1 cellular context compared by ENCODE assay signal in the genomic region with DNA sequence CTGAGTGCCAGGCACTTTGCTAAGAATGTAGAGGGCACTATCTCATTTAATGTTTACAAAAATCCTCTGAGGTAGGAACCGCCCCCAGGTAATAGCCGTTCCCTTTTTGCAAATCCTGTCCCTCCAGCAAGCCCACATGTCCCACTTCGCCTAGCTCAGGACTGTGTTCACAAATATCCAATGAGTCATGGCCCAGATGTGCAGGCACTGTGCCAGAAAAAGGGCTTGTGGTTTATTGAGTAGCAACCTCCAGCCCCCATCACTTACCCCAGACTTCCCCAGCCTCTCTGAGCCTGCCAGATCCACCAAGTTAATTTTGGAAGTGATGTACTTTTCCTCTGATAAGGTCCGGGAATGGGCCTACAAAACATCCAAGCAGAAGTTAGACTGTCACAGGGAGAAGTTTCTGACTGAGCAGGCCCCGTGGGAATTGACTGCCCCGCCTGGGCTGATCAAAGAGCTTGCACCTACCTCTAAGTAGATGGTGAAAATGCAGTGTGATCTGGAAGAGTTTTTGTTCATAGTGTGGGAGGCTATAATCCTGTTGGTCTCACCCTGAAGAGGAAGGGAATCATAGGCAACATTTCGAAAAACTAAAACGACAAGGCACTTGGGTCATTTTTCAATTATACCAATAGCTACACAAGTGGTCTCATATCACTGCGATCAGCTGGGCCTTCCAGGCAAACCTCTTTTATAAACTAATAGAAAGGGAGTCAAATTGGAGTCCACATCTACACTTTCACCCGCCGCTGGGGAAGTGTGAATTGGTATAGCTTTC.
A peak's percentile ranks its signal among the peaks of the same experiment; 100 is the strongest.
TF ChIP-seq lines count a peak whose summit lies in the region.

No MANE protein-coding gene starts in this region.

TF ChIP-seq in GM12878, 131 proteins besides CTCF, POLR2A, EP300 and RAD21 (continued from another document):
- TF ChIP-seq, protein P1, sequence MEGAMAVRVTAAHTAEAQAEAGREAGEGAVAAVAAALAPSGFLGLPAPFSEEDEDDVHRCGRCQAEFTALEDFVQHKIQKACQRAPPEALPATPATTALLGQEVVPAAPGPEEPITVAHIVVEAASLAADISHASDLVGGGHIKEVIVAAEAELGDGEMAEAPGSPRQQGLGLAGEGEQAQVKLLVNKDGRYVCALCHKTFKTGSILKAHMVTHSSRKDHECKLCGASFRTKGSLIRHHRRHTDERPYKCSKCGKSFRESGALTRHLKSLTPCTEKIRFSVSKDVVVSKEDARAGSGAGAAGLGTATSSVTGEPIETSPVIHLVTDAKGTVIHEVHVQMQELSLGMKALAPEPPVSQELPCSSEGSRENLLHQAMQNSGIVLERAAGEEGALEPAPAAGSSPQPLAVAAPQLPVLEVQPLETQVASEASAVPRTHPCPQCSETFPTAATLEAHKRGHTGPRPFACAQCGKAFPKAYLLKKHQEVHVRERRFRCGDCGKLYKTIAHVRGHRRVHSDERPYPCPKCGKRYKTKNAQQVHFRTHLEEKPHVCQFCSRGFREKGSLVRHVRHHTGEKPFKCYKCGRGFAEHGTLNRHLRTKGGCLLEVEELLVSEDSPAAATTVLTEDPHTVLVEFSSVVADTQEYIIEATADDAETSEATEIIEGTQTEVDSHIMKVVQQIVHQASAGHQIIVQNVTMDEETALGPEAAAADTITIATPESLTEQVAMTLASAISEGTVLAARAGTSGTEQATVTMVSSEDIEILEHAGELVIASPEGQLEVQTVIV (IDR thresholded peaks at IDR 0.05; ENCODE audit: borderline replicate concordance, partially characterized antibody) = no peak
- TF ChIP-seq NBN (IDR thresholded peaks at IDR 0.05) (no peak), SRF (IDR thresholded peaks at IDR 0.05; ENCODE audit: low read depth in 2 of 2, low read length in 2 of 2) (no peak), IKZF1 (conservative IDR thresholded peaks at IDR 0.05) (peak; percentile 52), MTA3 (IDR thresholded peaks at IDR 0.05; ENCODE audit: borderline replicate concordance, low read length) (no peak), ATF2 (IDR thresholded peaks at IDR 0.05; ENCODE audit: low read length) (no peak; the same call in 1 of the 2 replicates), SP1 (IDR thresholded peaks at IDR 0.05; ENCODE audit: low read depth, low read length) (no peak), ATF7 (IDR thresholded peaks at IDR 0.05; ENCODE audit: low read depth) (no peak), HDAC2 (IDR thresholded peaks at IDR 0.05) (no peak), MYB (IDR thresholded peaks at IDR 0.05; ENCODE audit: borderline replicate concordance, low read depth, low read length) (no peak), BRCA1 (IDR thresholded peaks at IDR 0.05; ENCODE audit: low read depth, low read length) (no peak), NFIC (IDR thresholded peaks at IDR 0.05; ENCODE audit: low read depth, low read length) (0 out of 2 replicates have a peak, but pooled peaks have one; percentile 26), IKZF2 (IDR thresholded peaks at IDR 0.05) (peak; percentile 50 to 60), TARDBP (IDR thresholded peaks at IDR 0.05; ENCODE audit: borderline replicate concordance) (no peak), HDAC6 (IDR thresholded peaks at IDR 0.05; ENCODE audit: unreplicated experiment) (no peak), PAX8 (IDR thresholded peaks at IDR 0.05) (no peak), NFXL1 (IDR thresholded peaks at IDR 0.05; ENCODE audit: borderline replicate concordance) (no peak), BMI1 (IDR thresholded peaks at IDR 0.05; ENCODE audit: borderline replicate concordance) (no peak), ZZZ3 (IDR thresholded peaks at IDR 0.05; ENCODE audit: control insufficient read depth, insufficient read length, low read depth) (no peak), RAD51 (IDR thresholded peaks at IDR 0.05) (no peak), PAX5 (IDR thresholded peaks at IDR 0.05; ENCODE audit: borderline replicate concordance, low read depth, low read length) (no peak), REST (IDR thresholded peaks at IDR 0.05; ENCODE audit: low read depth, low read length) (no peak), RELB (IDR thresholded peaks at IDR 0.05; ENCODE audit: low read depth) (no peak), MTA2 (IDR thresholded peaks at IDR 0.05; ENCODE audit: low read depth) (0 out of 2 replicates have a peak, but pooled peaks have one; percentile 16), FOXM1 (IDR thresholded peaks at IDR 0.05; ENCODE audit: low read depth, low read length) (0 out of 2 replicates have a peak, but pooled peaks have one; percentile 24), ZNF274 (IDR thresholded peaks at IDR 0.05; ENCODE audit: insufficient read depth, insufficient read length) (no peak), ZBED1 (IDR thresholded peaks at IDR 0.05; ENCODE audit: borderline replicate concordance) (no peak), DPF2 (IDR thresholded peaks at IDR 0.05) (no peak), CREB1 (IDR thresholded peaks at IDR 0.05; ENCODE audit: low read depth) (no peak), CHD2 (IDR thresholded peaks at IDR 0.05; ENCODE audit: borderline replicate concordance, low read depth, low read length) (no peak), MYC (IDR thresholded peaks at IDR 0.05; ENCODE audit: insufficient read depth, insufficient read length, insufficient replicate concordance, low read length, severe bottlenecking) (no peak), NRF1 (conservative IDR thresholded peaks at IDR 0.05; ENCODE audit: low read depth, low read length) (no peak), KAT2A (conservative IDR thresholded peaks at IDR 0.05; ENCODE audit: control insufficient read depth, low read depth, low read length) (no peak), SMAD5 (IDR thresholded peaks at IDR 0.05; ENCODE audit: low read depth) (no peak), HSF1 (IDR thresholded peaks at IDR 0.05; ENCODE audit: low read depth, low read length) (no peak), SUZ12 (IDR thresholded peaks at IDR 0.05; ENCODE audit: unreplicated experiment) (no peak), STAT1 (conservative IDR thresholded peaks at IDR 0.05) (no peak)
